Comparison of ENCODE assay signal across 28 cellular contexts in the genomic region with DNA sequence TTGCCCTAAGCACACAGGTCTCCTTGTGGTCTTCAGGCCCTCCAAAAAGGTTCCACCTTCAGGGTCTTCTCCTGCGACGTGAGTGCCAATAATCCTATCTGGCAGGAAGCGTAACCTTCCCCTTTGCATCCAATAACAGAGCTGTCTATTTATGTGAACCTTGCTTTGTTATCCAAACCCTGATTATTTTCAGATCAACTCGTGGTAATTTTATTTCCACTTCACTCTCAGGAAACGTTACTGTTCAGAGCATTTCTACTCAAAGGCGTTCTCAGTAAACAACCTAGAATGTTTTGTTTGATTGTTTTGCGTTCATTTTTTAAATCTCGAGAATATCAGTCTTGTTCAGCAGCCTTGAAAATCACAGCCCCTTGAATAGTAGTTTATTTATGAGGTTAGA.
"Had no signal": no experiment of that assay in that cellular context is flagged by ENCODE, and none has a peak within 500 bp of the region (broad histone marks: within the 10 kb centered on the region; RNA-seq: fewer than 3 reads in every experiment).

No MANE protein-coding gene starts in this region.

- ATAC-seq: effector memory CD8-positive, alpha-beta T cell; esophagus mucosa; gastrocnemius medialis; left cardiac atrium; left ventricle myocardium superior; lower lobe of right lung; naive thymus-derived CD4-positive, alpha-beta T cell had no signal

- H3K4me3 Mint-ChIP-seq: dendritic cell treated with granulocyte-macrophage colony-stimulating factor and Interleukin-4, amounts not matched to agents 40 ng/mL and 50 ng/mL, for 4 days; effector memory CD8-positive, alpha-beta T cell; endodermal cell; naive thymus-derived CD4-positive, alpha-beta T cell had no signal

- H3K4me1 ChIP-seq: colonic mucosa, gastrocnemius medialis, left lung had no signal

- FAIRE-seq: endometrium, islet of Langerhans, kidney had no signal

- H3K27me3 Mint-ChIP-seq: effector memory CD8-positive, alpha-beta T cell; naive thymus-derived CD4-positive, alpha-beta T cell had no signal

- H3K9me3 Mint-ChIP-seq: dendritic cell treated with granulocyte-macrophage colony-stimulating factor and Interleukin-4, amounts not matched to agents 40 ng/mL and 50 ng/mL, for 4 days; endodermal cell had no signal

- H3K9me3 ChIP-seq: colonic mucosa, esophagus squamous epithelium, gastrocnemius medialis, left lung, lower lobe of right lung had no signal

- H3K27ac Mint-ChIP-seq: endodermal cell; naive thymus-derived CD4-positive, alpha-beta T cell had no signal

- H3K4me3 ChIP-seq: colonic mucosa, esophagus squamous epithelium, gastrocnemius medialis, heart right ventricle, left lung, lower lobe of right lung had no signal

- H3K4me1 Mint-ChIP-seq: endodermal cell had no signal

- H3K27ac ChIP-seq: colonic mucosa, epithelial cell of prostate, esophagus squamous epithelium, gastrocnemius medialis, heart right ventricle, left lung, lower lobe of right lung had no signal

- H3K36me3 ChIP-seq: colonic mucosa, esophagus squamous epithelium, gastrocnemius medialis, heart right ventricle, left lung, lower lobe of right lung had no signal

- H3K27me3 ChIP-seq: colonic mucosa, esophagus squamous epithelium, gastrocnemius medialis, heart right ventricle, left lung had no signal

- DNase-seq: cortex of kidney; effector CD8-positive, alpha-beta T cell; effector memory CD8-positive, alpha-beta T cell; endodermal cell; erythroblast; esophagus squamous epithelium; foreskin fibroblast; foreskin melanocyte; gastrocnemius medialis; glutamatergic neuron; head of caudate nucleus; heart right ventricle; hippocampal formation; kidney; kidney glomerular epithelial cell; left cardiac atrium; left lung; left ventricle myocardium superior; lower lobe of right lung; mesenchymal stem cell; midbrain; naive thymus-derived CD4-positive, alpha-beta T cell had no signal
